In the genomic region with DNA sequence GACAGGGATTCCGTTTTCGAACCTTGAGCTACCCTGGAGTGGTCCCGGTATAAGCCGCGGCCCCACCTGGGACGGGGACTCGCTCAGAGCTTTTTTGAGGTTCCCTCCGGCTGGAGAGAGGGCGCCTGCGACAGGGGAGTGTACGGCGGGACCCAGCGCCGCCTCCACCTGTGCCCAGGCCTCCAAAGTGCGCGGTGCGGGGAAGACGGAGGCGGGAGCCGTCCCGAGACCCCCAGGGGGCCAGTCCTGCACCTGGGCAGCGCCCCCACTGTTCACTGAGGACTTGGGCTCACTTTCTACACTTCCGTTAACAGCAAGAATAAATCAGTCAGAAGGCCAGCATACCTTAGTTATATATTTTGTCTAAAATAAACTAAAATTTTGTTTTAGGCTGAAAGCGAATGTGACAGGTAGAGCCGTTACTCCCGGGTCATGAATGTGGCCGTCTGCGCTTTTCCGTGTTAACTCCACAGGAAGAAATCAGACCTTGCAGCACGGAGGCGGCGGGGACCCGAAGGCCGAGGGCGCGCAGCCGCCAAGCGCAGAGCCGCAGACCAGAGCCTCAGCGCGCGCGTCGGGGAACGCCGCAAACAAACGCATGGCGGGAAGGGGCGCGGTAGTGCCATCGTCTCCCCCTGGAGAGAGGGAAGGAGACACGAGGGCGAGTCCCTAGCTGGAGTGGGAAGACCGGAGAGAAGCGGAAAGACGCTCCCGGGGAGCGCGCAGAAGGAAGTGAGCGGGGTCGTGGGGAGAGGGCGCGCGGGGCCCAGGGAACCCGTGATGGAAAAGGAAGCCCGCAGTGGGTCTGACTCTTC, we compare ENCODE assay signal across 8 cellular contexts. TPM values are rescaled to one million over a fixed set of nuclear protein-coding genes. Genes with fewer than 3 reads are reported as not detected.
A peak's percentile ranks its signal among the peaks of the same experiment; 100 is the strongest.
DNase-seq lines count a peak whose midpoint lies in the region; ATAC-seq and TF ChIP-seq lines count a peak whose summit lies in the region.

No MANE protein-coding gene starts in this region.

- peak overlapping the region; percentile 86 for H3K4me3 ChIP-seq in HL-60 (replicated peaks; ENCODE audit: insufficient read depth, low read length)
- peak overlapping the region; percentile 86 for H3K4me3 ChIP-seq in trophoblast cell (ENCODE audit: low read depth, low read length)

- no peak overlapping the region for H2BK5ac ChIP-seq in trophoblast cell (ENCODE audit: low read depth, low read length, poor library complexity)

- H4K12ac ChIP-seq in trophoblast cell (ENCODE audit: low read depth, low read length) = peak overlapping the region; percentile 84

- peak overlapping the region; percentile 39 for H2BK120ac ChIP-seq in trophoblast cell (ENCODE audit: insufficient read depth, low read length, poor library complexity)

- H2AFZ ChIP-seq in trophoblast cell (ENCODE audit: insufficient read depth, low read length, poor library complexity) = peak overlapping the region; percentile 94

- H3K4me3 Mint-ChIP-seq in activated T-cell treated with anti-CD3 and anti-CD28 coated beads, Interleukin-2, amount 50 U/mL, for 4 hours = peak overlapping the region; percentile 93

- H3K4me1 ChIP-seq in foreskin keratinocyte (no peaks in the 10 kb centered on the region), trophoblast cell (ENCODE audit: control insufficient read depth in 1 of 2, insufficient read depth in 2 of 2, low read length in 2 of 2) (peaks cover 4% of the 10 kb centered on the region in 2 experiments)

- H3K4me1 Mint-ChIP-seq in activated T-cell treated with anti-CD3 and anti-CD28 coated beads, Interleukin-2, amount 50 U/mL, for 4 hours (ENCODE audit: low read depth) = peaks cover 25% of the 10 kb centered on the region

- H3K27ac ChIP-seq in HL-60 (replicated peaks) (peak overlapping the region; percentile 81), foreskin keratinocyte (no peak overlapping the region), trophoblast cell (ENCODE audit: low read depth, low read length) (no peak overlapping the region)

- H3K23ac ChIP-seq in trophoblast cell (ENCODE audit: low read length) = no peak overlapping the region

- no peaks in the 10 kb centered on the region for H3K36me3 ChIP-seq in trophoblast cell (ENCODE audit: control insufficient read depth in 1 of 2, insufficient read depth in 2 of 2, low read length in 2 of 2)

- TF ChIP-seq CTCF in HL-60 (IDR thresholded peaks at IDR 0.05; ENCODE audit: insufficient read depth, low read length) (no peak), foreskin keratinocyte (conservative IDR thresholded peaks at IDR 0.05) (peak; percentile 41)

- peak overlapping the region; percentile 100 for H3K4me2 ChIP-seq in trophoblast cell (ENCODE audit: low read length)

- H4K8ac ChIP-seq in trophoblast cell (ENCODE audit: low read depth, low read length) = peak overlapping the region; percentile 81

- no peak overlapping the region for H2BK12ac ChIP-seq in trophoblast cell (ENCODE audit: low read length)

- no peaks in the 10 kb centered on the region for H3K36me3 Mint-ChIP-seq in activated T-cell treated with anti-CD3 and anti-CD28 coated beads, Interleukin-2, amount 50 U/mL, for 4 hours (ENCODE audit: insufficient read depth)

- H3K79me2 ChIP-seq in trophoblast cell (ENCODE audit: control insufficient read depth, insufficient read depth, low read length, poor library complexity) = peaks cover 6% of the 10 kb centered on the region

- peak; percentile 6 for ATAC-seq in GM19438 (IDR thresholded peaks at IDR 0.05; ENCODE audit: low read depth, unreplicated experiment)
- peak; percentile 14 to 19 for ATAC-seq in activated T-cell treated with anti-CD3 and anti-CD28 coated beads, Interleukin-2, amount 50 U/mL, for 4 hours
- no peak for ATAC-seq in foreskin keratinocyte

- peak overlapping the region; percentile 42 for H3K18ac ChIP-seq in trophoblast cell (ENCODE audit: low read length)

- no peaks in the 10 kb centered on the region for H3K9me3 Mint-ChIP-seq in activated T-cell treated with anti-CD3 and anti-CD28 coated beads, Interleukin-2, amount 50 U/mL, for 4 hours

- peak overlapping the region; percentile 52 for H3K9ac ChIP-seq in trophoblast cell (ENCODE audit: low read length)

- peak overlapping the region; percentile 67 for H4K91ac ChIP-seq in trophoblast cell (ENCODE audit: low read depth, low read length)

- peak in 1 of 2 experiments; percentile 63 for DNase-seq in HL-60 (ENCODE audit: low read depth in 1 of 2, low spot score in 1 of 2)
- peak; percentile 34 for DNase-seq in activated T-cell treated with anti-CD3 and anti-CD28 coated beads, Interleukin-2, amount 50 U/mL, for 4 hours
- peak in 1 of 2 donors; percentile 42 for DNase-seq in foreskin keratinocyte
- DNase-seq in trophoblast cell = peak in 1 of 2 donors; percentile 62
- DNase-seq in NCI-H1092 (lab: John Stamatoyannopoulos, UW) = no peak
- DNase-seq in NCI-H1436 treated with DMSO at 0.1 percent for 48 hours (lab: John Stamatoyannopoulos, UW) = no peak
- no peak for DNase-seq in amniotic stem cell (lab: John Stamatoyannopoulos, UW)

- peaks cover 6% of the 10 kb centered on the region for H3K79me1 ChIP-seq in trophoblast cell (ENCODE audit: low read length)

- peak overlapping the region; percentile 8 for H3K4ac ChIP-seq in trophoblast cell (ENCODE audit: low read depth, low read length)

- no peak overlapping the region for H2AK5ac ChIP-seq in trophoblast cell (ENCODE audit: low read length)

- no peaks in the 10 kb centered on the region for H3K27me3 ChIP-seq in HL-60 (ENCODE audit: insufficient read depth, poor library complexity, severe bottlenecking)
- no peaks in the 10 kb centered on the region for H3K27me3 ChIP-seq in foreskin keratinocyte
- H3K27me3 ChIP-seq in trophoblast cell (ENCODE audit: insufficient read depth, low read length) = peaks cover 10% of the 10 kb centered on the region

- peak overlapping the region; percentile 54 for H3K14ac ChIP-seq in trophoblast cell (ENCODE audit: low read length)

- peaks cover 4% of the 10 kb centered on the region for H3K27me3 Mint-ChIP-seq in activated T-cell treated with anti-CD3 and anti-CD28 coated beads, Interleukin-2, amount 50 U/mL, for 4 hours (ENCODE audit: low read depth)

- WGBS in trophoblast cell (ENCODE audit: extremely low coverage, insufficient coverage, insufficient read length) = no CpG with 5 or more reads among the region's 66 CpGs

- no peaks in the 10 kb centered on the region for H3K9me3 ChIP-seq in trophoblast cell (ENCODE audit: insufficient read depth, low read depth, low read length)

RNA-seq across cellular contexts. Expression of gene TRIM7, which starts 14.1 kb away (rescaled TPM):
- total RNA-seq in activated T-cell treated with anti-CD3 and anti-CD28 coated beads, Interleukin-2, amount 50 U/mL, for 4 hours = 1 to 10 TPM in 1 of 3 donors, under 1 TPM in 2; 0.18 to 2.1 (median 0.99) TPM
- 33.3 and 37.6 TPM in 2 replicates for total RNA-seq in foreskin keratinocyte
- polyA plus RNA-seq in foreskin keratinocyte = 36.7 and 39.0 TPM in 2 replicates
- polyA plus RNA-seq in trophoblast cell (2013) = 0.04 and 0.07 TPM in 2 replicates

RNA-seq across cellular contexts. Expression of gene TRIM41, which starts 32.2 kb away (rescaled TPM):
- total RNA-seq in activated T-cell treated with anti-CD3 and anti-CD28 coated beads, Interleukin-2, amount 50 U/mL, for 4 hours = 10 to 100 TPM; 37.6 to 39.5 (median 38.3) TPM
- total RNA-seq in foreskin keratinocyte = 17.5 and 17.9 TPM in 2 replicates
- polyA plus RNA-seq in foreskin keratinocyte = 15.6 and 17.3 TPM in 2 replicates
- 16.4 and 16.9 TPM in 2 replicates for polyA plus RNA-seq in trophoblast cell (2013)

RNA-seq across cellular contexts. Expression of gene OR2V2, which starts 43.5 kb away (rescaled TPM):
- not detected for total RNA-seq in activated T-cell treated with anti-CD3 and anti-CD28 coated beads, Interleukin-2, amount 50 U/mL, for 4 hours
- total RNA-seq in foreskin keratinocyte = not detected in 2 replicates
- polyA plus RNA-seq in foreskin keratinocyte = not detected in 2 replicates
- polyA plus RNA-seq in trophoblast cell (2013) = 0.04 TPM in 2 replicates

RNA-seq across cellular contexts. Expression of gene RACK1, which starts 52.8 kb away (rescaled TPM):
- total RNA-seq in activated T-cell treated with anti-CD3 and anti-CD28 coated beads, Interleukin-2, amount 50 U/mL, for 4 hours = 1,000 to 10,000 TPM; 2,938 to 3,145 (median 2,972) TPM
- 3,025 and 3,078 TPM in 2 replicates for total RNA-seq in foreskin keratinocyte
- 2,685 and 2,690 TPM in 2 replicates for polyA plus RNA-seq in foreskin keratinocyte
- 2,172 and 2,251 TPM in 2 replicates for polyA plus RNA-seq in trophoblast cell (2013)

RNA-seq across cellular contexts. Expression of gene OR2V1, which starts 59.9 kb away (rescaled TPM):
- not detected for total RNA-seq in activated T-cell treated with anti-CD3 and anti-CD28 coated beads, Interleukin-2, amount 50 U/mL, for 4 hours
- not detected in 2 replicates for total RNA-seq in foreskin keratinocyte
- polyA plus RNA-seq in foreskin keratinocyte = not detected in 2 replicates
- not detected in 2 replicates for polyA plus RNA-seq in trophoblast cell (2013)

Comparison
In these comparisons a context has a peak if more than half of its experiments do, and no peak if none do; other contexts are left out.
1. RNA of gene TRIM7, which starts 14.1 kb away (total RNA-seq): 33.3 to 37.6 TPM in foreskin keratinocyte; 0.18 to 2.1 TPM in activated T-cell treated with anti-CD3 and anti-CD28 coated beads, Interleukin-2, amount 50 U/mL, for 4 hours; every median in the first group is over 10 times any median in the second.